Comparison of ENCODE assay signal across 2 cellular contexts in genomic region chr1:58925247-58925646, GRCh38.
TF ChIP-seq lines count a peak whose summit lies in the region.

No MANE protein-coding gene starts in this region.

TF ChIP-seq in HEK293, 187 proteins besides CTCF, POLR2A, EP300 and RAD21:
- TF ChIP-seq GLIS2 (tag by site-specific recombination; IDR thresholded peaks at IDR 0.05) (no peak), ZNF146 (tag by site-specific recombination; IDR thresholded peaks at IDR 0.05) (peak; percentile 91), ZNF580 (tag by site-specific recombination; IDR thresholded peaks at IDR 0.05) (peak; percentile 74; the same call in 1 of the 2 replicates)

TF ChIP-seq in K562, 482 proteins besides CTCF, POLR2A, EP300 and RAD21:
- TF ChIP-seq ZNF143 (CRISPR knock-in tag; IDR thresholded peaks at IDR 0.05): no peak
- peak; percentile 41; the same call in 1 of the 2 replicates for TF ChIP-seq ESRRA (IDR thresholded peaks at IDR 0.05; ENCODE audit: borderline replicate concordance, low read depth)
- peak; percentile 25 to 27; a peak in 1 of 4 replicates for TF ChIP-seq KDM1A (IDR thresholded peaks at IDR 0.05)
- peak; percentile 97 for TF ChIP-seq ZNF146 (CRISPR knock-in tag; IDR thresholded peaks at IDR 0.05; ENCODE audit: unreplicated experiment)
